Comparison of ENCODE assay signal across 1 cellular context in the genomic region with DNA sequence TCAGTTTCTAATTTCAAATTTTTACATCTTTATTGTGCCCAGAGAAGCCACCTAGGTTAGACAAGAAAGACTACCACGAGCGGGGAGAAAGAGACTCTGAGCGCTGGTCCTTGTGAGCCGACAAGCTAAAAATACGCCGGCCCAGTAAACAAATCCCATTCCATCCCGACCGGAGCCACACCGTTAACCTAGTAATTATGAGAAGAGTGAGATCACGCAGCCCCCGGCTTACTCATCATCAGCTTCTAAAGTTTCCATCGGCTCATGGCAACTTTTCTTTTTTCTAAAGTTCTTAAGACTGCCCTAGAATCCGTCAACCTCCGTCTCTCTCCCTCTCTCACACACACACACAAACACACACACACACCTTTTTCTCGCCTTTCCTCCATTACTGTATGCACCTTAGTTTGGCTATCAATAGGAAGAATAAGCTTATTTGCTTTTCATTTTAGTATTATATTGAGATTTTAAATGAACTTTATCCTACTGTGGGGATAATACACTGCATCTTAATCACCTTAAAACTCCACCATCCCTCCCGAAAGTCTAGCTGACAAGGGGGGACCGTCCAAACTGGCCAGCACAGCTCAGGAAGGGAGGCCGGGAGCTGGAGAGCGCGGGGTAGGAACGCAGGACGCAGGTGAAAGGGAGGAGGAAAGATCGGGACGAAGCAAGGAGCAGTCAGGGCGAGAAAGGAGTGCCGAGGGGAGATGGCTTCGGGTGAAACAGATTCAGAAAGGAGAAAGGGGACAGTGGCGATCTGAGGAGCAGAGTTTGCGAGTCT.
TF ChIP-seq lines count a peak whose summit lies in the region.

No MANE protein-coding gene starts in this region.

TF ChIP-seq in HepG2, 621 proteins besides CTCF, POLR2A, EP300 and RAD21:
- 0 out of 2 replicates have a peak, but pooled peaks have one; percentile 27 for TF ChIP-seq PAX8 (CRISPR knock-in tag; IDR thresholded peaks at IDR 0.05; ENCODE audit: borderline replicate concordance)
- TF ChIP-seq TBX2 (CRISPR knock-in tag; IDR thresholded peaks at IDR 0.05; ENCODE audit: borderline replicate concordance) = no peak
- TF ChIP-seq SOX13 (IDR thresholded peaks at IDR 0.05) = no peak
- no peak for TF ChIP-seq SOX13 (CRISPR knock-in tag; conservative IDR thresholded peaks at IDR 0.05 in 1 of 2, IDR thresholded peaks at IDR 0.05 in 1 of 2)
- TF ChIP-seq JUN (CRISPR knock-in tag; IDR thresholded peaks at IDR 0.05) = no peak
- TF ChIP-seq KAT8 (CRISPR knock-in tag; IDR thresholded peaks at IDR 0.05) = no peak
- TF ChIP-seq NFKB2 (CRISPR knock-in tag; IDR thresholded peaks at IDR 0.05; ENCODE audit: borderline replicate concordance) = 0 out of 2 replicates have a peak, but pooled peaks have one; percentile 6
- TF ChIP-seq GABPA (IDR thresholded peaks at IDR 0.05; ENCODE audit: low read depth, low read length) = no peak
- TF ChIP-seq GABPA (CRISPR knock-in tag; IDR thresholded peaks at IDR 0.05; ENCODE audit: low read depth) = peak; percentile 16; the same call in 1 of the 2 replicates
- no peak for TF ChIP-seq NFE2 (CRISPR knock-in tag; IDR thresholded peaks at IDR 0.05)
- TF ChIP-seq ZNF30 (CRISPR knock-in tag; IDR thresholded peaks at IDR 0.05) = 0 out of 2 replicates have a peak, but pooled peaks have one; percentile 47
- peak; percentile 50; the same call in 1 of the 2 replicates for TF ChIP-seq SAP130 (CRISPR knock-in tag; IDR thresholded peaks at IDR 0.05; ENCODE audit: low read depth)
- no peak for TF ChIP-seq CREM (IDR thresholded peaks at IDR 0.05)
- TF ChIP-seq CREM (CRISPR knock-in tag; IDR thresholded peaks at IDR 0.05) = no peak
- TF ChIP-seq ZNF83 (CRISPR knock-in tag; IDR thresholded peaks at IDR 0.05; ENCODE audit: borderline replicate concordance) = no peak
- no peak for TF ChIP-seq ZNF75D (CRISPR knock-in tag; IDR thresholded peaks at IDR 0.05; ENCODE audit: borderline replicate concordance)
- no peak for TF ChIP-seq NFYB (CRISPR knock-in tag; IDR thresholded peaks at IDR 0.05)
- TF ChIP-seq ARNTL (CRISPR knock-in tag; IDR thresholded peaks at IDR 0.05) = 0 out of 2 replicates have a peak, but pooled peaks have one; percentile 2
- no peak for TF ChIP-seq NFIC (IDR thresholded peaks at IDR 0.05; ENCODE audit: low read length)
- TF ChIP-seq NR2C2 (CRISPR knock-in tag; IDR thresholded peaks at IDR 0.05; ENCODE audit: borderline replicate concordance) = no peak
- TF ChIP-seq, protein P1, sequence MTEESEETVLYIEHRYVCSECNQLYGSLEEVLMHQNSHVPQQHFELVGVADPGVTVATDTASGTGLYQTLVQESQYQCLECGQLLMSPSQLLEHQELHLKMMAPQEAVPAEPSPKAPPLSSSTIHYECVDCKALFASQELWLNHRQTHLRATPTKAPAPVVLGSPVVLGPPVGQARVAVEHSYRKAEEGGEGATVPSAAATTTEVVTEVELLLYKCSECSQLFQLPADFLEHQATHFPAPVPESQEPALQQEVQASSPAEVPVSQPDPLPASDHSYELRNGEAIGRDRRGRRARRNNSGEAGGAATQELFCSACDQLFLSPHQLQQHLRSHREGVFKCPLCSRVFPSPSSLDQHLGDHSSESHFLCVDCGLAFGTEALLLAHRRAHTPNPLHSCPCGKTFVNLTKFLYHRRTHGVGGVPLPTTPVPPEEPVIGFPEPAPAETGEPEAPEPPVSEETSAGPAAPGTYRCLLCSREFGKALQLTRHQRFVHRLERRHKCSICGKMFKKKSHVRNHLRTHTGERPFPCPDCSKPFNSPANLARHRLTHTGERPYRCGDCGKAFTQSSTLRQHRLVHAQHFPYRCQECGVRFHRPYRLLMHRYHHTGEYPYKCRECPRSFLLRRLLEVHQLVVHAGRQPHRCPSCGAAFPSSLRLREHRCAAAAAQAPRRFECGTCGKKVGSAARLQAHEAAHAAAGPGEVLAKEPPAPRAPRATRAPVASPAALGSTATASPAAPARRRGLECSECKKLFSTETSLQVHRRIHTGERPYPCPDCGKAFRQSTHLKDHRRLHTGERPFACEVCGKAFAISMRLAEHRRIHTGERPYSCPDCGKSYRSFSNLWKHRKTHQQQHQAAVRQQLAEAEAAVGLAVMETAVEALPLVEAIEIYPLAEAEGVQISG (CRISPR knock-in tag; IDR thresholded peaks at IDR 0.05) = no peak
- no peak for TF ChIP-seq ZNF670 (CRISPR knock-in tag; IDR thresholded peaks at IDR 0.05; ENCODE audit: borderline replicate concordance)
- TF ChIP-seq, protein P2, sequence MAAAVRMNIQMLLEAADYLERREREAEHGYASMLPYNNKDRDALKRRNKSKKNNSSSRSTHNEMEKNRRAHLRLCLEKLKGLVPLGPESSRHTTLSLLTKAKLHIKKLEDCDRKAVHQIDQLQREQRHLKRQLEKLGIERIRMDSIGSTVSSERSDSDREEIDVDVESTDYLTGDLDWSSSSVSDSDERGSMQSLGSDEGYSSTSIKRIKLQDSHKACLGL (CRISPR knock-in tag; IDR thresholded peaks at IDR 0.05) = no peak
- 0 out of 2 replicates have a peak, but pooled peaks have one; percentile 63 for TF ChIP-seq MTF2 (CRISPR knock-in tag; IDR thresholded peaks at IDR 0.05; ENCODE audit: borderline replicate concordance)
- 0 out of 2 replicates have a peak, but pooled peaks have one; percentile 6 for TF ChIP-seq ZNF766 (CRISPR knock-in tag; IDR thresholded peaks at IDR 0.05; ENCODE audit: borderline replicate concordance)
- no peak for TF ChIP-seq TRIM24 (CRISPR knock-in tag; IDR thresholded peaks at IDR 0.05)
- TF ChIP-seq GPN1 (CRISPR knock-in tag; IDR thresholded peaks at IDR 0.05; ENCODE audit: borderline replicate concordance) = no peak
- no peak for TF ChIP-seq MIER2 (CRISPR knock-in tag; IDR thresholded peaks at IDR 0.05)
- peak; percentile 14; the same call in 1 of the 3 replicates for TF ChIP-seq MXI1 (IDR thresholded peaks at IDR 0.05; ENCODE audit: borderline replicate concordance, low read depth, low read length)
- no peak for TF ChIP-seq ZNF577 (CRISPR knock-in tag; IDR thresholded peaks at IDR 0.05; ENCODE audit: borderline replicate concordance, low read depth)
- TF ChIP-seq, protein P3, sequence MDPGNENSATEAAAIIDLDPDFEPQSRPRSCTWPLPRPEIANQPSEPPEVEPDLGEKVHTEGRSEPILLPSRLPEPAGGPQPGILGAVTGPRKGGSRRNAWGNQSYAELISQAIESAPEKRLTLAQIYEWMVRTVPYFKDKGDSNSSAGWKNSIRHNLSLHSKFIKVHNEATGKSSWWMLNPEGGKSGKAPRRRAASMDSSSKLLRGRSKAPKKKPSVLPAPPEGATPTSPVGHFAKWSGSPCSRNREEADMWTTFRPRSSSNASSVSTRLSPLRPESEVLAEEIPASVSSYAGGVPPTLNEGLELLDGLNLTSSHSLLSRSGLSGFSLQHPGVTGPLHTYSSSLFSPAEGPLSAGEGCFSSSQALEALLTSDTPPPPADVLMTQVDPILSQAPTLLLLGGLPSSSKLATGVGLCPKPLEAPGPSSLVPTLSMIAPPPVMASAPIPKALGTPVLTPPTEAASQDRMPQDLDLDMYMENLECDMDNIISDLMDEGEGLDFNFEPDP (CRISPR knock-in tag; conservative IDR thresholded peaks at IDR 0.05) = 0 out of 2 replicates have a peak, but pooled peaks have one; percentile 88
- 0 out of 2 replicates have a peak, but pooled peaks have one; percentile 2 for TF ChIP-seq SIN3A (IDR thresholded peaks at IDR 0.05; ENCODE audit: borderline replicate concordance, low read depth, low read length)
- no peak for TF ChIP-seq SCMH1 (CRISPR knock-in tag; IDR thresholded peaks at IDR 0.05; ENCODE audit: borderline replicate concordance)
- no peak for TF ChIP-seq NR2F2 (IDR thresholded peaks at IDR 0.05; ENCODE audit: borderline replicate concordance, low read depth)
- TF ChIP-seq MEIS2 (CRISPR knock-in tag; IDR thresholded peaks at IDR 0.05) = no peak
- peak; percentile 3; the same call in 1 of the 2 replicates for TF ChIP-seq RFXANK (CRISPR knock-in tag; IDR thresholded peaks at IDR 0.05)
- no peak for TF ChIP-seq ZNF34 (CRISPR knock-in tag; IDR thresholded peaks at IDR 0.05; ENCODE audit: borderline replicate concordance)
- TF ChIP-seq, protein P4, sequence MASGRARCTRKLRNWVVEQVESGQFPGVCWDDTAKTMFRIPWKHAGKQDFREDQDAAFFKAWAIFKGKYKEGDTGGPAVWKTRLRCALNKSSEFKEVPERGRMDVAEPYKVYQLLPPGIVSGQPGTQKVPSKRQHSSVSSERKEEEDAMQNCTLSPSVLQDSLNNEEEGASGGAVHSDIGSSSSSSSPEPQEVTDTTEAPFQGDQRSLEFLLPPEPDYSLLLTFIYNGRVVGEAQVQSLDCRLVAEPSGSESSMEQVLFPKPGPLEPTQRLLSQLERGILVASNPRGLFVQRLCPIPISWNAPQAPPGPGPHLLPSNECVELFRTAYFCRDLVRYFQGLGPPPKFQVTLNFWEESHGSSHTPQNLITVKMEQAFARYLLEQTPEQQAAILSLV (CRISPR knock-in tag; IDR thresholded peaks at IDR 0.05; ENCODE audit: borderline replicate concordance) = no peak
- 0 out of 2 replicates have a peak, but pooled peaks have one; percentile 6 for TF ChIP-seq ZNF816 (CRISPR knock-in tag; IDR thresholded peaks at IDR 0.05; ENCODE audit: borderline replicate concordance)
- TF ChIP-seq SMAD1 (CRISPR knock-in tag; IDR thresholded peaks at IDR 0.05; ENCODE audit: borderline replicate concordance, low read depth) = no peak; the same call in 1 of the 2 replicates
- TF ChIP-seq ATRX (CRISPR knock-in tag; IDR thresholded peaks at IDR 0.05; ENCODE audit: borderline replicate concordance) = no peak
- TF ChIP-seq, protein P5, sequence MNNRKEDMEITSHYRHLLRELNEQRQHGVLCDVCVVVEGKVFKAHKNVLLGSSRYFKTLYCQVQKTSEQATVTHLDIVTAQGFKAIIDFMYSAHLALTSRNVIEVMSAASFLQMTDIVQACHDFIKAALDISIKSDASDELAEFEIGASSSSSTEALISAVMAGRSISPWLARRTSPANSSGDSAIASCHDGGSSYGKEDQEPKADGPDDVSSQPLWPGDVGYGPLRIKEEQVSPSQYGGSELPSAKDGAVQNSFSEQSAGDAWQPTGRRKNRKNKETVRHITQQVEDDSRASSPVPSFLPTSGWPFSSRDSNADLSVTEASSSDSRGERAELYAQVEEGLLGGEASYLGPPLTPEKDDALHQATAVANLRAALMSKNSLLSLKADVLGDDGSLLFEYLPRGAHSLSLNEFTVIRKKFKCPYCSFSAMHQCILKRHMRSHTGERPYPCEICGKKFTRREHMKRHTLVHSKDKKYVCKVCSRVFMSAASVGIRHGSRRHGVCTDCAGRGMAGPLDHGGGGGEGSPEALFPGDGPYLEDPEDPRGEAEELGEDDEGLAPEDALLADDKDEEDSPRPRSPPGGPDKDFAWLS (CRISPR knock-in tag; IDR thresholded peaks at IDR 0.05; ENCODE audit: borderline replicate concordance) = 0 out of 2 replicates have a peak, but pooled peaks have one; percentile 1
- TF ChIP-seq ZC3H13 (CRISPR knock-in tag; IDR thresholded peaks at IDR 0.05) = no peak
- TF ChIP-seq, protein P6, sequence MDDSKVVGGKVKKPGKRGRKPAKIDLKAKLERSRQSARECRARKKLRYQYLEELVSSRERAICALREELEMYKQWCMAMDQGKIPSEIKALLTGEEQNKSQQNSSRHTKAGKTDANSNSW (CRISPR knock-in tag; IDR thresholded peaks at IDR 0.05; ENCODE audit: borderline replicate concordance) = no peak
- no peak for TF ChIP-seq GTF2F1 (IDR thresholded peaks at IDR 0.05; ENCODE audit: low read length)
